18 cellular contexts compared by ENCODE assay signal in the genomic region with DNA sequence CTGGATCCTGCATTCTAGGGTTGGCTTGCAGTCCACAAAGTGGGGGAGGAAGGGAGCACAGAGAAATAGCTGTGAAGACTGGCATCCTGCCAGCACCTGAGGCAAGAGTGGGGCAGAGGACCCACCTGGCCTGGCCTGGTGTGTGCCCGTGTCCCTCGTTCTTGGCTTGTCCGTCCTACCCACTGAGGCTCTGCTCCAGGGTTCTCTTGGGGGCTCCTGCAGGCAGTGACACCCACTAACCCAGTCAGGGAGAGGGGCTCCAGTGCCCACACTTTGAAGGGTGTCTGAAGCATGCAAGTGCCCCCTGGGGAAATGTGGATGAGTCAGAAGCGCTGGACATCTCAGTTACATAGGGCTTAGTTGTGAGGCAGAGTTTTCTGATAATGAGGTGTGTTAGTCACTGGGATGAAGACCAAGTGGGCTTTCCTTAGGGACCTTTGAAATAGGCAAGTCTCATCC.
DNase-seq lines count a peak whose midpoint lies in the region; ATAC-seq, FAIRE-seq and TF ChIP-seq lines count a peak whose summit lies in the region.
"Had no signal": no experiment of that assay in that cellular context is flagged by ENCODE, and none has a peak within 500 bp of the region (broad histone marks: within the 10 kb centered on the region; RNA-seq: fewer than 3 reads in every experiment).

No MANE protein-coding gene starts in this region.

- no peak overlapping the region for H3K4me3 ChIP-seq in epithelial cell of esophagus (ENCODE audit: low read length)
- H3K4me3 ChIP-seq: suprapubic skin had no signal

- TF ChIP-seq CTCF in natural killer cell (IDR thresholded peaks at IDR 0.05) (no peak), epithelial cell of esophagus (IDR thresholded peaks at IDR 0.05; ENCODE audit: insufficient read depth, low read depth, low read length, missing control alignments) (no peak), GM13976 (IDR thresholded peaks at IDR 0.05; ENCODE audit: borderline replicate concordance, control extremely low read depth, extremely low read depth, insufficient read depth, missing control alignments) (no peak)

- H3K27ac Mint-ChIP-seq in natural killer cell treated with Interleukin-12 subunit alpha and Interleukin-12 subunit beta and Interleukin-15 and Interleukin-18, amount 100 ng/mL, for 72 hours, result no peak overlapping the region
- H3K27ac Mint-ChIP-seq in natural killer cell, result no peak overlapping the region
- no peak overlapping the region for H3K27ac Mint-ChIP-seq in stimulated activated effector memory CD8-positive, alpha-beta T cell treated with anti-CD3 and anti-CD28 coated beads, Interleukin-12 subunit alpha, Interleukin-12 subunit beta, amount 100 ng/mL, for 72 hours
- H3K27ac Mint-ChIP-seq: T-helper 1 cell treated with Interleukin-12 subunit alpha and Interleukin-12 subunit beta and Interleukin-4 antibody, amounts not matched to agents 30 μg/mL and 1 μg/mL, for 36 hours had no signal

- H3K4me3 Mint-ChIP-seq in natural killer cell treated with Interleukin-12 subunit alpha and Interleukin-12 subunit beta and Interleukin-15 and Interleukin-18, amount 100 ng/mL, for 72 hours, result no peak overlapping the region
- H3K4me3 Mint-ChIP-seq in natural killer cell, result no peak overlapping the region
- no peak overlapping the region for H3K4me3 Mint-ChIP-seq in stimulated activated effector memory CD8-positive, alpha-beta T cell treated with anti-CD3 and anti-CD28 coated beads, Interleukin-12 subunit alpha, Interleukin-12 subunit beta, amount 100 ng/mL, for 72 hours
- H3K4me3 Mint-ChIP-seq: T-helper 1 cell treated with Interleukin-12 subunit alpha and Interleukin-12 subunit beta and Interleukin-4 antibody, amounts not matched to agents 30 μg/mL and 1 μg/mL, for 36 hours had no signal

- DNase-seq in natural killer cell treated with Interleukin-12 subunit alpha and Interleukin-12 subunit beta and Interleukin-15 and Interleukin-18, amount 100 ng/mL, for 72 hours (ENCODE audit: low spot score), result no peak
- DNase-seq in natural killer cell (no peak), NCI-H69 (lab: John Stamatoyannopoulos, UW) (peak; percentile 12), epithelial cell of esophagus (ENCODE audit: low read depth) (peak; percentile 16), NOMO-1 treated with DMSO at 0.1 percent for 48 hours (lab: John Stamatoyannopoulos, UW; ENCODE audit: unreplicated experiment) (no peak), RCC 7860 (ENCODE audit: low spot score) (no peak), GM13976 (ENCODE audit: low spot score) (no peak)
- DNase-seq in stimulated activated effector memory CD8-positive, alpha-beta T cell treated with anti-CD3 and anti-CD28 coated beads, Interleukin-12 subunit alpha, Interleukin-12 subunit beta, amount 100 ng/mL, for 72 hours (ENCODE audit: low spot score in 2 of 2), result no peak
- DNase-seq: amygdala, cortex of kidney, GDM1, NCI-H2081, NCI-H774 had no signal

- in situ Hi-C loops in GM13976 (cut with MboI; ENCODE audit: low sequenced_read_pairs, unreplicated experiment), result no loop called here

- H3K4me1 Mint-ChIP-seq in natural killer cell treated with Interleukin-12 subunit alpha and Interleukin-12 subunit beta and Interleukin-15 and Interleukin-18, amount 100 ng/mL, for 72 hours (ENCODE audit: low read depth in 2 of 2), result no peaks in the 10 kb centered on the region
- no peaks in the 10 kb centered on the region for H3K4me1 Mint-ChIP-seq in natural killer cell
- H3K4me1 Mint-ChIP-seq in stimulated activated effector memory CD8-positive, alpha-beta T cell treated with anti-CD3 and anti-CD28 coated beads, Interleukin-12 subunit alpha, Interleukin-12 subunit beta, amount 100 ng/mL, for 72 hours, result no peaks in the 10 kb centered on the region

- H3K27me3 Mint-ChIP-seq in natural killer cell treated with Interleukin-12 subunit alpha and Interleukin-12 subunit beta and Interleukin-15 and Interleukin-18, amount 100 ng/mL, for 72 hours, result peaks cover 14 to 22% of the 10 kb centered on the region in 2 donors
- H3K27me3 Mint-ChIP-seq in natural killer cell (ENCODE audit: low read depth in 2 of 2), result peaks cover 8 to 14% of the 10 kb centered on the region in 2 donors

- ATAC-seq in natural killer cell treated with Interleukin-12 subunit alpha and Interleukin-12 subunit beta and Interleukin-15 and Interleukin-18, amount 100 ng/mL, for 72 hours, result peak; percentile 37 to 58
- ATAC-seq in natural killer cell, result no peak
- peak; percentile 20 for ATAC-seq in stimulated activated effector memory CD8-positive, alpha-beta T cell treated with anti-CD3 and anti-CD28 coated beads, Interleukin-12 subunit alpha, Interleukin-12 subunit beta, amount 100 ng/mL, for 72 hours
- ATAC-seq: sciatic nerve had no signal

- H3K36me3 Mint-ChIP-seq in natural killer cell treated with Interleukin-12 subunit alpha and Interleukin-12 subunit beta and Interleukin-15 and Interleukin-18, amount 100 ng/mL, for 72 hours, result no peaks in the 10 kb centered on the region
- no peaks in the 10 kb centered on the region for H3K36me3 Mint-ChIP-seq in natural killer cell
- H3K36me3 Mint-ChIP-seq in stimulated activated effector memory CD8-positive, alpha-beta T cell treated with anti-CD3 and anti-CD28 coated beads, Interleukin-12 subunit alpha, Interleukin-12 subunit beta, amount 100 ng/mL, for 72 hours, result no peaks in the 10 kb centered on the region

- no peak for FAIRE-seq in RCC 7860 (lab: Jason Lieb, UNC)
- FAIRE-seq: GM12891, islet of Langerhans had no signal

- no peaks in the 10 kb centered on the region for H3K9me3 Mint-ChIP-seq in natural killer cell treated with Interleukin-12 subunit alpha and Interleukin-12 subunit beta and Interleukin-15 and Interleukin-18, amount 100 ng/mL, for 72 hours
- no peaks in the 10 kb centered on the region for H3K9me3 Mint-ChIP-seq in natural killer cell
- no peaks in the 10 kb centered on the region for H3K9me3 Mint-ChIP-seq in stimulated activated effector memory CD8-positive, alpha-beta T cell treated with anti-CD3 and anti-CD28 coated beads, Interleukin-12 subunit alpha, Interleukin-12 subunit beta, amount 100 ng/mL, for 72 hours
- H3K9me3 Mint-ChIP-seq: T-helper 1 cell treated with Interleukin-12 subunit alpha and Interleukin-12 subunit beta and Interleukin-4 antibody, amounts not matched to agents 30 μg/mL and 1 μg/mL, for 36 hours had no signal

- intact Hi-C loops in natural killer cell (cut with micrococcal nuclease), result no loop called here

Comparison
In these comparisons a context has a peak if more than half of its experiments do, and no peak if none do; other contexts are left out.
1. ATAC-seq: peak in natural killer cell treated with Interleukin-12 subunit alpha and Interleukin-12 subunit beta and Interleukin-15 and Interleukin-18, amount 100 ng/mL, for 72 hours (2 of 2) and stimulated activated effector memory CD8-positive, alpha-beta T cell treated with anti-CD3 and anti-CD28 coated beads, Interleukin-12 subunit alpha, Interleukin-12 subunit beta, amount 100 ng/mL, for 72 hours (single experiment); none in natural killer cell (0 of 3).
2. DNase-seq: peak in NCI-H69 (single experiment) and epithelial cell of esophagus (single experiment); none in natural killer cell treated with Interleukin-12 subunit alpha and Interleukin-12 subunit beta and Interleukin-15 and Interleukin-18, amount 100 ng/mL, for 72 hours (single experiment), natural killer cell (single experiment), stimulated activated effector memory CD8-positive, alpha-beta T cell treated with anti-CD3 and anti-CD28 coated beads, Interleukin-12 subunit alpha, Interleukin-12 subunit beta, amount 100 ng/mL, for 72 hours (0 of 2), NOMO-1 treated with DMSO at 0.1 percent for 48 hours (single experiment), RCC 7860 (single experiment) and GM13976 (single experiment).